In the genomic region with DNA sequence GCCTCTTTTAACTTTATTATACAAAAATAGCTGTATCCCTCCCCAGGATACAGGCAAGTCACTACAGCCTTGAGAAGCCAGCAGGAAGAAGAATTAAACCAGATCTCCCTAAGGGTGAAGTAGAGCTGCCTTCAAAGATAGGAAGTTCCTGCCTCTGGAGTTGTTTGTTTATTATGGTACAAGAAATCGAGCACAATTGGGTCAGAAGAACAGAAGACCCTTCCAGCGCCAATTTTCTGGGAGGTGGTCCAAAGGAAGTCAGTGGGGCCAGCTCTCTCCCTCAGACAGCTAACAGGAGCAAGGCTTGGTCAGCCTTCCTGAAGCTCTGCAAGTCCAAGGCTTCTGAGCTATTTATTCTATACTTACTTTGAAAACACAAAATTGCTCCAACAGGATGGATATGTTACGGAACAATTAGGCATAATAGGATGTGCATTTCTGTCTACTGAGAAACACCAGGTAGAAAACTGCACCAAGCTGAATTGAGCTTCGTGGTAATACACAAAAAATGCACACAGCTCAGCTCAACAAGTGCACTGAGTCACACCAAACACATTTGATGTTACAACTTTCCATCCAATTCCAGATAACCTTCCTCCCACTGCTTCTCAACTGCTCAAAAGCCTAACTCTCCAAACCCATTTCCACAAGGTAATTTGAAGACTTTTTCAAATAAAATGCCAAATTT, we compare ENCODE assay signal across 9 cellular contexts. TPM values are rescaled to one million over a fixed set of nuclear protein-coding genes. Genes with fewer than 3 reads are reported as not detected.
DNase-seq lines count a peak whose midpoint lies in the region; ATAC-seq, FAIRE-seq and TF ChIP-seq lines count a peak whose summit lies in the region.
"Had no signal": no experiment of that assay in that cellular context is flagged by ENCODE, and none has a peak within 500 bp of the region (broad histone marks: within the 10 kb centered on the region; RNA-seq: fewer than 3 reads in every experiment).

No MANE protein-coding gene starts in this region.

- H3K36me3 ChIP-seq in astrocyte (ENCODE audit: insufficient read depth, low read length) = no peaks in the 10 kb centered on the region
- H3K36me3 ChIP-seq: ascending aorta had no signal

- ATAC-seq in GM18909 (IDR thresholded peaks at IDR 0.05; ENCODE audit: poor library complexity, unreplicated experiment) = no peak
- no peak for ATAC-seq in effector memory CD8-positive, alpha-beta T cell (replicated peaks)

- peaks cover 24% of the 10 kb centered on the region for H3K36me3 Mint-ChIP-seq in activated naive CD4-positive, alpha-beta T cell treated with anti-CD3 and anti-CD28 coated beads, Interleukin-2, amount 50 U/mL, for 24 hours
- peaks cover 26% of the 10 kb centered on the region for H3K36me3 Mint-ChIP-seq in astrocyte (ENCODE audit: low read depth, unreplicated experiment)
- peaks cover 9% of the 10 kb centered on the region for H3K36me3 Mint-ChIP-seq in effector memory CD8-positive, alpha-beta T cell (ENCODE audit: insufficient read depth)

- H4K20me1 ChIP-seq in astrocyte (ENCODE audit: insufficient read depth, low read length) = peaks cover 9% of the 10 kb centered on the region

- no peak for DNase-seq in activated naive CD4-positive, alpha-beta T cell (lab: John Stamatoyannopoulos, UW)
- peak; percentile 88 for DNase-seq in astrocyte (ENCODE audit: low read depth)
- no peak for DNase-seq in effector memory CD8-positive, alpha-beta T cell
- no peak for DNase-seq in coronary artery (ENCODE audit: low spot score)

- H3K4me3 ChIP-seq in astrocyte (ENCODE audit: insufficient read depth, low read depth, low read length) = no peak overlapping the region
- H3K4me3 ChIP-seq in coronary artery = no peak overlapping the region

- H2AFZ ChIP-seq in astrocyte (ENCODE audit: low read depth, low read length) = no peak overlapping the region

- no peaks in the 10 kb centered on the region for H3K9me3 ChIP-seq in astrocyte (ENCODE audit: insufficient read depth, low read depth, low read length)
- H3K9me3 ChIP-seq: ascending aorta had no signal

- peak overlapping the region; percentile 2 for H3K9ac ChIP-seq in astrocyte (ENCODE audit: low read length)

- peak; percentile 92 for FAIRE-seq in astrocyte (lab: Jason Lieb, UNC)

- H3K4me3 Mint-ChIP-seq in activated naive CD4-positive, alpha-beta T cell treated with anti-CD3 and anti-CD28 coated beads, Interleukin-2, amount 50 U/mL, for 24 hours = peak overlapping the region; percentile 60
- no peak overlapping the region for H3K4me3 Mint-ChIP-seq in astrocyte (ENCODE audit: unreplicated experiment)
- no peak overlapping the region for H3K4me3 Mint-ChIP-seq in effector memory CD8-positive, alpha-beta T cell

- H3K4me1 Mint-ChIP-seq in activated naive CD4-positive, alpha-beta T cell treated with anti-CD3 and anti-CD28 coated beads, Interleukin-2, amount 50 U/mL, for 24 hours = peaks cover 73% of the 10 kb centered on the region
- peaks cover 8% of the 10 kb centered on the region for H3K4me1 Mint-ChIP-seq in astrocyte (ENCODE audit: low read depth, unreplicated experiment)
- H3K4me1 Mint-ChIP-seq in effector memory CD8-positive, alpha-beta T cell (ENCODE audit: low read depth in 2 of 2) = peaks cover 20 to 22% of the 10 kb centered on the region in 2 donors

- peaks cover 7% of the 10 kb centered on the region for H3K9me3 Mint-ChIP-seq in activated naive CD4-positive, alpha-beta T cell treated with anti-CD3 and anti-CD28 coated beads, Interleukin-2, amount 50 U/mL, for 24 hours
- peaks cover 11% of the 10 kb centered on the region for H3K9me3 Mint-ChIP-seq in astrocyte (ENCODE audit: unreplicated experiment)
- H3K9me3 Mint-ChIP-seq in effector memory CD8-positive, alpha-beta T cell = no peaks in the 10 kb centered on the region

- no peaks in the 10 kb centered on the region for H3K27me3 ChIP-seq in astrocyte (ENCODE audit: insufficient read depth, low read length)
- no peaks in the 10 kb centered on the region for H3K27me3 ChIP-seq in layer of hippocampus (ENCODE audit: control insufficient read depth, insufficient read depth, low read length)
- H3K27me3 ChIP-seq: ascending aorta had no signal

- peaks cover 16% of the 10 kb centered on the region for H3K4me1 ChIP-seq in astrocyte (ENCODE audit: insufficient read depth, low read length)

- H3K27ac ChIP-seq in astrocyte (ENCODE audit: low read depth, low read length) = peak overlapping the region; percentile 43
- peak overlapping the region; percentile 16 for H3K27ac ChIP-seq in layer of hippocampus (ENCODE audit: low read depth, low read length)
- peak overlapping the region; percentile 45 for H3K27ac ChIP-seq in temporal lobe (ENCODE audit: low read depth, low read length)
- H3K27ac ChIP-seq in coronary artery = no peak overlapping the region
- H3K27ac ChIP-seq: ascending aorta had no signal

- H3K27ac Mint-ChIP-seq in activated naive CD4-positive, alpha-beta T cell treated with anti-CD3 and anti-CD28 coated beads, Interleukin-2, amount 50 U/mL, for 24 hours = peak overlapping the region; percentile 85
- no peak overlapping the region for H3K27ac Mint-ChIP-seq in astrocyte (ENCODE audit: unreplicated experiment)
- H3K27ac Mint-ChIP-seq in effector memory CD8-positive, alpha-beta T cell = no peak overlapping the region

- H3K79me2 ChIP-seq in astrocyte (ENCODE audit: insufficient read depth, low read length) = peaks cover 58% of the 10 kb centered on the region

- H3K4me2 ChIP-seq in astrocyte (ENCODE audit: low read length) = peak overlapping the region; percentile 57

- H3K27me3 Mint-ChIP-seq in activated naive CD4-positive, alpha-beta T cell treated with anti-CD3 and anti-CD28 coated beads, Interleukin-2, amount 50 U/mL, for 24 hours = no peaks in the 10 kb centered on the region
- H3K27me3 Mint-ChIP-seq in astrocyte (ENCODE audit: low read depth, unreplicated experiment) = no peaks in the 10 kb centered on the region
- H3K27me3 Mint-ChIP-seq in effector memory CD8-positive, alpha-beta T cell = no peaks in the 10 kb centered on the region

- no peak for TF ChIP-seq CTCF in astrocyte (IDR thresholded peaks at IDR 0.05; ENCODE audit: insufficient read depth, low read depth, low read length)
- TF ChIP-seq CTCF in coronary artery (IDR thresholded peaks at IDR 0.05) = no peak

RNA-seq across cellular contexts. Expression of a gene that starts 16.0 kb away (rescaled TPM):
- total RNA-seq in astrocyte (57.3 and 60.3 TPM in 2 replicates), temporal lobe (45.2 TPM)

Comparison
In these comparisons a context has a peak if more than half of its experiments do, and no peak if none do; other contexts are left out.
1. H3K27ac ChIP-seq: peak in astrocyte (single experiment), layer of hippocampus (single experiment) and temporal lobe (single experiment); none in coronary artery (0 of 2).